8 cellular contexts compared by ENCODE assay signal in genomic region chr11:706957-707816, GRCh38. TPM values are rescaled to one million over a fixed set of nuclear protein-coding genes. Genes with fewer than 3 reads are reported as not detected.
DNase-seq lines count a peak whose midpoint lies in the region; ATAC-seq and TF ChIP-seq lines count a peak whose summit lies in the region.

No MANE protein-coding gene starts in this region.

- no peaks in the 10 kb centered on the region for H3K9me3 ChIP-seq in adrenal gland (replicated peaks in 1 of 3)
- H3K9me3 ChIP-seq in iPS-15b (ENCODE audit: control insufficient read depth, insufficient read depth, low read length), result no peaks in the 10 kb centered on the region

- intact Hi-C loops in adrenal gland (cut with DNase I), result no loop called here

- H3K36me3 ChIP-seq in adrenal gland (replicated peaks in 1 of 2), result no peaks in the 10 kb centered on the region
- peaks cover 17% of the 10 kb centered on the region for H3K36me3 ChIP-seq in iPS-15b (ENCODE audit: control insufficient read depth, insufficient read depth, low read length)

- TF ChIP-seq CTCF in GM12865 (IDR thresholded peaks at IDR 0.05; ENCODE audit: insufficient read depth, low read depth, low read length, missing control alignments) (no peak), adrenal gland (IDR thresholded peaks at IDR 0.05) (peak in 1 of 6 experiments; percentile 15)

- 24 to 48% (median 34%) methylated on average over 9 to 30 of the region's 30 CpGs for WGBS in adrenal gland, 4 donors

- DNase-seq in GM12865 (ENCODE audit: low read depth) (no peak), adrenal gland (peak in 5 of 7 donors; percentile 42 to 65 (median 55)), DMS79 (lab: John Stamatoyannopoulos, UW) (no peak), NCI-H748 treated with DMSO at 0.1 percent for 48 hours (lab: John Stamatoyannopoulos, UW) (no peak), NCI-H187 treated with DMSO at 0.1 percent for 48 hours (lab: John Stamatoyannopoulos, UW) (no peak)

- H3K4me1 ChIP-seq in adrenal gland (replicated peaks in 1 of 2) (peaks cover 18 to 20% of the 10 kb centered on the region in 2 donors), iPS-15b (ENCODE audit: control insufficient read depth, insufficient read depth, low read length) (peaks cover 4% of the 10 kb centered on the region)

- H3K27me3 ChIP-seq in adrenal gland (no peaks in the 10 kb centered on the region), iPS-15b (ENCODE audit: control insufficient read depth, insufficient read depth, low read length) (no peaks in the 10 kb centered on the region)

- TF ChIP-seq POLR2A in adrenal gland (IDR thresholded peaks at IDR 0.05), result no peak

- H3K9ac ChIP-seq in iPS-15b (ENCODE audit: low read depth, low read length), result peak overlapping the region; percentile 88

- H3K4me3 ChIP-seq in GM12865 (ENCODE audit: low read depth, low read length) (peak overlapping the region; percentile 2; the same call in 1 of the 2 replicates), adrenal gland (peak overlapping the region in 2 of 4 donors; percentile 35 to 65), iPS-15b (ENCODE audit: low read depth, low read length) (peak overlapping the region; percentile 77), skin epidermis (peak overlapping the region; percentile 42 to 77 (median 52))

- no peak for ATAC-seq in HG02970 (IDR thresholded peaks at IDR 0.05; ENCODE audit: low FRiP score, unreplicated experiment)

- H3K27ac ChIP-seq in adrenal gland (peak overlapping the region in 3 of 5 donors; percentile 48 to 61 (median 57)), skin epidermis (peak overlapping the region; percentile 8 to 94 (median 86))

RNA-seq across cellular contexts. Expression of gene EPS8L2, which starts 1.2 kb away (rescaled TPM):
- 10 to 100 TPM; 13.8 to 57.7 (median 36.0) TPM for total RNA-seq in adrenal gland
- polyA plus RNA-seq in adrenal gland, result 10 to 100 TPM in 2 of 3 donors, 1 to 10 TPM in 1; 9.7 to 51.9 (median 25.6) TPM

RNA-seq across cellular contexts. Expression of gene TMEM80, which starts 11.6 kb away (rescaled TPM):
- 10 to 100 TPM; 11.1 to 85.3 (median 34.7) TPM for total RNA-seq in adrenal gland
- 10 to 100 TPM; 14.8 to 33.8 (median 26.0) TPM for polyA plus RNA-seq in adrenal gland

RNA-seq across cellular contexts. Expression of gene DEAF1, which starts 12.2 kb away (rescaled TPM):
- total RNA-seq in adrenal gland, result 10 to 100 TPM; 32.8 to 57.3 (median 53.7) TPM
- polyA plus RNA-seq in adrenal gland, result 100 to 1,000 TPM in 1 of 3 donors, 10 to 100 TPM in 2; 20.6 to 131 (median 67.0) TPM

RNA-seq across cellular contexts. Expression of gene TALDO1, which starts 40.1 kb away (rescaled TPM):
- total RNA-seq in adrenal gland, result 100 to 1,000 TPM; 133 to 167 (median 153) TPM
- polyA plus RNA-seq in adrenal gland, result 100 to 1,000 TPM in 2 of 3 donors, 10 to 100 TPM in 1; 64.3 to 117 (median 100) TPM

Comparison
In these comparisons a context has a peak if more than half of its experiments do, and no peak if none do; other contexts are left out.
1. DNase-seq: peak in adrenal gland (5 of 7); none in GM12865 (single experiment), DMS79 (single experiment), NCI-H748 treated with DMSO at 0.1 percent for 48 hours (single experiment) and NCI-H187 treated with DMSO at 0.1 percent for 48 hours (single experiment).